ENCODE assay signal across 8 cellular contexts in the genomic region with DNA sequence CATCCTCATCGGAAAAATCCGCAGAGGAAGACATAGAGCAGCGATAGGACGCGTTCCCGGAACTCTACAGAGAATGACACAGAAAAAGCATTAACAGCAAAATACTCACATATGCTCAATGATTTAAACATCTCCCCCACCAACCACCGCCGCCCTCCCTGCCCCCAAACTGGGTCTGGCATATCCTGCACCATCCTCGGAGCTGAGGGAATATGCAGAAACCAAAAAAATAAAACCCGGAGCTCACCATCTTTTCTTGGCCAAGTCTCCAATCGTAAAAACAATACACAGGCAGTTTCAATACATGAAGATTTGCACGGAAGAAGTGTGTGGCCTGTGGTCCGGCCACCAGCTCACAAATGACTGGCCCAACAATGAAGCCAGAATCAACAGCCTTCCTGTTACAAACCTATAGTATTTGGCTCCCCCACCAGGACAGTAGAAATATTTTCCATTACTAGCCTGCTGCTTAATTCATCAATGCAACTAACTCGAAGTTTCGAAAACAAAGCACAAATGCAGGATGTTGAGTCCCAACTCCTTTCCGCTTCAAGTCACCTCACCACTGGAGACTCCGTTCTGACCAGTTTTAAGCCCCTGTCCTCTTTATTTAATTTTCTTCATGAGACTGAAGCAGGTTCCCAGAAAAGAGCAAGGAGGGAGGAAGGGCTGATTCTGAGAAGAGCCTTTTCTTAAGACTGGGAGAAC.
A peak's percentile ranks its signal among the peaks of the same experiment; 100 is the strongest.
DNase-seq lines count a peak whose midpoint lies in the region; ATAC-seq and TF ChIP-seq lines count a peak whose summit lies in the region.

No MANE protein-coding gene starts in this region.

- DNase-seq in CMK (ENCODE audit: low read depth) (peak; percentile 9), NCI-H2196 treated with DMSO at 0.1 percent for 48 hours (lab: John Stamatoyannopoulos, UW; ENCODE audit: unreplicated experiment) (peak; percentile 21), fibroblast of villous mesenchyme (ENCODE audit: low read depth) (peak; percentile 86), NCI-H524 treated with DMSO at 0.1 percent for 48 hours (lab: John Stamatoyannopoulos, UW) (no peak)
- DNase-seq in activated CD8-positive, alpha-beta T cell treated with anti-CD3 and anti-CD28 coated beads for 36 hours: peak; percentile 70
- peak in 2 of 10 donors; percentile 21 to 23 for DNase-seq in naive thymus-derived CD8-positive, alpha-beta T cell

- H3K27ac Mint-ChIP-seq in activated CD8-positive, alpha-beta T cell treated with anti-CD3 and anti-CD28 coated beads for 36 hours: no peak overlapping the region
- peak overlapping the region in 3 of 10 donors; percentile 7 to 43 (median 42) for H3K27ac Mint-ChIP-seq in naive thymus-derived CD8-positive, alpha-beta T cell

- no peaks in the 10 kb centered on the region for H3K36me3 Mint-ChIP-seq in activated CD8-positive, alpha-beta T cell treated with anti-CD3 and anti-CD28 coated beads for 36 hours (ENCODE audit: low read depth)
- H3K36me3 Mint-ChIP-seq in naive thymus-derived CD8-positive, alpha-beta T cell: no peaks in the 10 kb centered on the region

- CTCF ChIA-PET in activated CD8-positive, alpha-beta T cell treated with anti-CD3 and anti-CD28 coated beads for 36 hours (lab: Charles Lee): interaction anchor here (0.7 to 3.0 kb wide), 17 partner anchors 10 to 465 kb away, joined by 3 to 12 read pairs (median 3); no protein-coding TSS in a partner anchor

- POLR2A ChIA-PET in activated CD8-positive, alpha-beta T cell treated with anti-CD3 and anti-CD28 coated beads for 36 hours (lab: Charles Lee): no interaction called here
- POLR2A ChIA-PET in naive thymus-derived CD8-positive, alpha-beta T cell (lab: Charles Lee): no interaction called here

- peak overlapping the region; percentile 54 for H3K4me3 Mint-ChIP-seq in activated CD8-positive, alpha-beta T cell treated with anti-CD3 and anti-CD28 coated beads for 36 hours
- H3K4me3 Mint-ChIP-seq in naive thymus-derived CD8-positive, alpha-beta T cell: peak overlapping the region; percentile 53 to 83 (median 77)

- peak; percentile 92 for ATAC-seq in GM18861 (IDR thresholded peaks at IDR 0.05; ENCODE audit: unreplicated experiment)
- ATAC-seq in HG02981 (IDR thresholded peaks at IDR 0.05; ENCODE audit: unreplicated experiment): peak; percentile 94
- peak; percentile 91 for ATAC-seq in activated CD8-positive, alpha-beta T cell treated with anti-CD3 and anti-CD28 coated beads for 36 hours
- ATAC-seq in naive thymus-derived CD8-positive, alpha-beta T cell: peak; percentile 38 to 52

- peaks cover 13% of the 10 kb centered on the region for H3K4me1 Mint-ChIP-seq in activated CD8-positive, alpha-beta T cell treated with anti-CD3 and anti-CD28 coated beads for 36 hours (ENCODE audit: low read depth)
- peaks cover 11 to 21% (median 21%) of the 10 kb centered on the region in 4 donors for H3K4me1 Mint-ChIP-seq in naive thymus-derived CD8-positive, alpha-beta T cell

- H3K4me3 ChIP-seq in fibroblast of villous mesenchyme (ENCODE audit: low read depth, low read length): peak overlapping the region; percentile 56

- intact Hi-C loops in activated CD8-positive, alpha-beta T cell treated with anti-CD3 and anti-CD28 coated beads for 36 hours (cut with micrococcal nuclease): loop anchor here (5.0 to 10.0 kb wide), 2 partner anchors 144 to 217 kb away; no protein-coding TSS in a partner anchor

- peaks cover 45% of the 10 kb centered on the region for H3K27me3 Mint-ChIP-seq in activated CD8-positive, alpha-beta T cell treated with anti-CD3 and anti-CD28 coated beads for 36 hours
- H3K27me3 Mint-ChIP-seq in naive thymus-derived CD8-positive, alpha-beta T cell: peaks cover 32 to 56% (median 46%) of the 10 kb centered on the region in 5 donors

- peak; percentile 43 for TF ChIP-seq CTCF in activated CD8-positive, alpha-beta T cell treated with anti-CD3 and anti-CD28 coated beads for 36 hours (IDR thresholded peaks at IDR 0.05)
- peak; percentile 66 for TF ChIP-seq CTCF in fibroblast of villous mesenchyme (IDR thresholded peaks at IDR 0.05; ENCODE audit: insufficient read depth, low read depth, low read length)

- no peaks in the 10 kb centered on the region for H3K9me3 Mint-ChIP-seq in activated CD8-positive, alpha-beta T cell treated with anti-CD3 and anti-CD28 coated beads for 36 hours
- H3K9me3 Mint-ChIP-seq in naive thymus-derived CD8-positive, alpha-beta T cell: peaks cover 0 to 3% (median 0%) of the 10 kb centered on the region in 9 donors
